ENCODE assay signal across 1 cellular context in genomic region chr13:43289458-43290255, GRCh38.
TF ChIP-seq lines count a peak whose summit lies in the region.

No MANE protein-coding gene starts in this region.

TF ChIP-seq in HepG2, 621 proteins besides CTCF, POLR2A, EP300 and RAD21 (continued from another document):
- TF ChIP-seq ZNF512B (CRISPR knock-in tag; IDR thresholded peaks at IDR 0.05; ENCODE audit: borderline replicate concordance) (no peak), GMEB1 (CRISPR knock-in tag; IDR thresholded peaks at IDR 0.05; ENCODE audit: borderline replicate concordance) (no peak), ZNF597 (CRISPR knock-in tag; IDR thresholded peaks at IDR 0.05) (no peak), EZH2 (conservative IDR thresholded peaks at IDR 0.05; ENCODE audit: low read depth, low read length) (no peak)
